Comparison of ENCODE assay signal across 2 cellular contexts in the genomic region with DNA sequence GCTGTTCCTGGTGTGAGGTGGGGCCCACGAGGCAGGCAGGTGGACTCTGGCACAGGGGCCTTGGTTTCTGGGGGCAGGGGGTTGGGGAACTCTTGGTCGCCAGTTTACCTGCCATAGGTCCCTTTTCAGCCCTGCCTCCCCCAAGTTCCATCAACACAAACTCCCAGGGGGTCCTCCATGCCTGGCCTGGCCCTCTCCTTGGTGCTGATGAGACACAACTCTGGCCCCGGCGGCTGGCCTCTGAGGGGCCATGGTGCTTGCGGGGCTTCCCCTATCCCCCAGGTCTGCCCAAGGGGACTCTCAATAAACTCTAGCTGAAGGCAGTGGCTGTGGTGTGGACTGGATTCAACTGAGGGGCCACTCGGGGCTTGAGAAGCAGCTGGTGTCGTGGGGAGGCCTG.
TF ChIP-seq lines count a peak whose summit lies in the region.

No MANE protein-coding gene starts in this region.

TF ChIP-seq in HEK293, 187 proteins besides CTCF, POLR2A, EP300 and RAD21:
- TF ChIP-seq ZNF350 (tag by site-specific recombination; IDR thresholded peaks at IDR 0.05) (no peak), ZNF670 (tag by site-specific recombination; IDR thresholded peaks at IDR 0.05; ENCODE audit: low read depth) (no peak), ZNF707 (tag by site-specific recombination; IDR thresholded peaks at IDR 0.05) (no peak), ZNF335 (tag by site-specific recombination; conservative IDR thresholded peaks at IDR 0.05) (no peak), ZNF529 (tag by site-specific recombination; IDR thresholded peaks at IDR 0.05; ENCODE audit: insufficient replicate concordance) (no peak)
- TF ChIP-seq, protein P1, sequence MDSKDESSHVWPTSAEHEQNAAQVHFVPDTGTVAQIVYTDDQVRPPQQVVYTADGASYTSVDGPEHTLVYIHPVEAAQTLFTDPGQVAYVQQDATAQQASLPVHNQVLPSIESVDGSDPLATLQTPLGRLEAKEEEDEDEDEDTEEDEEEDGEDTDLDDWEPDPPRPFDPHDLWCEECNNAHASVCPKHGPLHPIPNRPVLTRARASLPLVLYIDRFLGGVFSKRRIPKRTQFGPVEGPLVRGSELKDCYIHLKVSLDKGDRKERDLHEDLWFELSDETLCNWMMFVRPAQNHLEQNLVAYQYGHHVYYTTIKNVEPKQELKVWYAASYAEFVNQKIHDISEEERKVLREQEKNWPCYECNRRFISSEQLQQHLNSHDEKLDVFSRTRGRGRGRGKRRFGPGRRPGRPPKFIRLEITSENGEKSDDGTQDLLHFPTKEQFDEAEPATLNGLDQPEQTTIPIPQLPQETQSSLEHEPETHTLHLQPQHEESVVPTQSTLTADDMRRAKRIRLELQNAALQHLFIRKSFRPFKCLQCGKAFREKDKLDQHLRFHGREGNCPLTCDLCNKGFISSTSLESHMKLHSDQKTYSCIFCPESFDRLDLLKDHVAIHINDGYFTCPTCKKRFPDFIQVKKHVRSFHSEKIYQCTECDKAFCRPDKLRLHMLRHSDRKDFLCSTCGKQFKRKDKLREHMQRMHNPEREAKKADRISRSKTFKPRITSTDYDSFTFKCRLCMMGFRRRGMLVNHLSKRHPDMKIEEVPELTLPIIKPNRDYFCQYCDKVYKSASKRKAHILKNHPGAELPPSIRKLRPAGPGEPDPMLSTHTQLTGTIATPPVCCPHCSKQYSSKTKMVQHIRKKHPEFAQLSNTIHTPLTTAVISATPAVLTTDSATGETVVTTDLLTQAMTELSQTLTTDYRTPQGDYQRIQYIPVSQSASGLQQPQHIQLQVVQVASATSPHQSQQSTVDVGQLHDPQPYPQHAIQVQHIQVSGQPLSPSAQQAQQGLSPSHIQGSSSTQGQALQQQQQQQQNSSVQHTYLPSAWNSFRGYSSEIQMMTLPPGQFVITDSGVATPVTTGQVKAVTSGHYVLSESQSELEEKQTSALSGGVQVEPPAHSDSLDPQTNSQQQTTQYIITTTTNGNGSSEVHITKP (tag by site-specific recombination; IDR thresholded peaks at IDR 0.05), result no peak
- TF ChIP-seq, protein P2, sequence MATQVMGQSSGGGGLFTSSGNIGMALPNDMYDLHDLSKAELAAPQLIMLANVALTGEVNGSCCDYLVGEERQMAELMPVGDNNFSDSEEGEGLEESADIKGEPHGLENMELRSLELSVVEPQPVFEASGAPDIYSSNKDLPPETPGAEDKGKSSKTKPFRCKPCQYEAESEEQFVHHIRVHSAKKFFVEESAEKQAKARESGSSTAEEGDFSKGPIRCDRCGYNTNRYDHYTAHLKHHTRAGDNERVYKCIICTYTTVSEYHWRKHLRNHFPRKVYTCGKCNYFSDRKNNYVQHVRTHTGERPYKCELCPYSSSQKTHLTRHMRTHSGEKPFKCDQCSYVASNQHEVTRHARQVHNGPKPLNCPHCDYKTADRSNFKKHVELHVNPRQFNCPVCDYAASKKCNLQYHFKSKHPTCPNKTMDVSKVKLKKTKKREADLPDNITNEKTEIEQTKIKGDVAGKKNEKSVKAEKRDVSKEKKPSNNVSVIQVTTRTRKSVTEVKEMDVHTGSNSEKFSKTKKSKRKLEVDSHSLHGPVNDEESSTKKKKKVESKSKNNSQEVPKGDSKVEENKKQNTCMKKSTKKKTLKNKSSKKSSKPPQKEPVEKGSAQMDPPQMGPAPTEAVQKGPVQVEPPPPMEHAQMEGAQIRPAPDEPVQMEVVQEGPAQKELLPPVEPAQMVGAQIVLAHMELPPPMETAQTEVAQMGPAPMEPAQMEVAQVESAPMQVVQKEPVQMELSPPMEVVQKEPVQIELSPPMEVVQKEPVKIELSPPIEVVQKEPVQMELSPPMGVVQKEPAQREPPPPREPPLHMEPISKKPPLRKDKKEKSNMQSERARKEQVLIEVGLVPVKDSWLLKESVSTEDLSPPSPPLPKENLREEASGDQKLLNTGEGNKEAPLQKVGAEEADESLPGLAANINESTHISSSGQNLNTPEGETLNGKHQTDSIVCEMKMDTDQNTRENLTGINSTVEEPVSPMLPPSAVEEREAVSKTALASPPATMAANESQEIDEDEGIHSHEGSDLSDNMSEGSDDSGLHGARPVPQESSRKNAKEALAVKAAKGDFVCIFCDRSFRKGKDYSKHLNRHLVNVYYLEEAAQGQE (tag by site-specific recombination; IDR thresholded peaks at IDR 0.05), result peak; percentile 60; the same call in 1 of the 2 replicates

TF ChIP-seq in GM12878, 131 proteins besides CTCF, POLR2A, EP300 and RAD21:
- TF ChIP-seq NBN (IDR thresholded peaks at IDR 0.05), result no peak
- TF ChIP-seq, protein P2 (IDR thresholded peaks at IDR 0.05; ENCODE audit: low read depth, low read length), result peak; percentile 47; the same call in 1 of the 2 replicates
